ENCODE assay signal across 1 cellular context in genomic region chr17:19002191-19002590, GRCh38.
TF ChIP-seq lines count a peak whose summit lies in the region.

No MANE protein-coding gene starts in this region.

TF ChIP-seq in SK-N-SH treated with all-trans-retinoic acid at 6 μM for 48 hours, 23 proteins besides CTCF, POLR2A, EP300 and RAD21 (continued from another document):
- TF ChIP-seq, protein P1, sequence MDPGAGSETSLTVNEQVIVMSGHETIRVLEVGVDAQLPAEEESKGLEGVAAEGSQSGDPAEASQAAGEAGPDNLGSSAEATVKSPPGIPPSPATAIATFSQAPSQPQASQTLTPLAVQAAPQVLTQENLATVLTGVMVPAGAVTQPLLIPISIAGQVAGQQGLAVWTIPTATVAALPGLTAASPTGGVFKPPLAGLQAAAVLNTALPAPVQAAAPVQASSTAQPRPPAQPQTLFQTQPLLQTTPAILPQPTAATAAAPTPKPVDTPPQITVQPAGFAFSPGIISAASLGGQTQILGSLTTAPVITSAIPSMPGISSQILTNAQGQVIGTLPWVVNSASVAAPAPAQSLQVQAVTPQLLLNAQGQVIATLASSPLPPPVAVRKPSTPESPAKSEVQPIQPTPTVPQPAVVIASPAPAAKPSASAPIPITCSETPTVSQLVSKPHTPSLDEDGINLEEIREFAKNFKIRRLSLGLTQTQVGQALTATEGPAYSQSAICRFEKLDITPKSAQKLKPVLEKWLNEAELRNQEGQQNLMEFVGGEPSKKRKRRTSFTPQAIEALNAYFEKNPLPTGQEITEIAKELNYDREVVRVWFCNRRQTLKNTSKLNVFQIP (CRISPR knock-in tag; IDR thresholded peaks at IDR 0.05; ENCODE audit: borderline replicate concordance, low read depth) = no peak
- no peak for TF ChIP-seq CREB5 (CRISPR knock-in tag; IDR thresholded peaks at IDR 0.05; ENCODE audit: low read depth)
- no peak for TF ChIP-seq TCF4 (CRISPR knock-in tag; IDR thresholded peaks at IDR 0.05; ENCODE audit: borderline replicate concordance)
- TF ChIP-seq ZNF8 (CRISPR knock-in tag; IDR thresholded peaks at IDR 0.05) = no peak
- no peak for TF ChIP-seq GLIS3 (CRISPR knock-in tag; IDR thresholded peaks at IDR 0.05)
- no peak for TF ChIP-seq ARNTL (CRISPR knock-in tag; IDR thresholded peaks at IDR 0.05; ENCODE audit: borderline replicate concordance, low read depth)
